24 cellular contexts compared by ENCODE assay signal in the genomic region with DNA sequence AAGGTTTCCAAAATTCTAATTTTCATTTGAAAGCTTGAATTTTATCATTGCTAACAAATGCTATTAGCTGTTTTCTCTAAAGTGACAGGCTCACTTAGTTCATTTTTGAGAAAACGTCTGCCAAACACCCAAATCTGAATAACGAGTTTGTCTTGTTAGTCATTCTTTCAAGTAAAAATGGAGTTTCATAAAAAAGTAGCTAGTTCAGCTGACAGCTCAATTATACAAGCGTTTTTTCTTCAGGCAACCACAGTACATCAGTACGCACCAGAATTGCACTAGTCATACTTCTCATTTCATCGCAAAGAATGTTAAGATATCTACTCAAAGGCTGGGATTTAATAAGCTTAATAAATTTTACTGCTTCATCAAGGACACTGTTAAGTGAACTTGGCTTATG.
"Had no signal": no experiment of that assay in that cellular context is flagged by ENCODE, and none has a peak within 500 bp of the region (broad histone marks: within the 10 kb centered on the region; RNA-seq: fewer than 3 reads in every experiment).

No MANE protein-coding gene starts in this region.

- H3K4me3 ChIP-seq: dorsolateral prefrontal cortex, gastrocnemius medialis, hepatocyte, lung, ovary, psoas muscle, right lobe of liver, smooth muscle cell, testis, tibial artery had no signal

- H3K4me1 Mint-ChIP-seq: memory B cell, natural killer cell had no signal

- H3K36me3 Mint-ChIP-seq: memory B cell, natural killer cell had no signal

- H3K9me3 ChIP-seq: gastrocnemius medialis, ovary, psoas muscle, right lobe of liver, testis, tibial artery had no signal

- H3K4me1 ChIP-seq: psoas muscle, right lobe of liver had no signal

- DNase-seq: dorsolateral prefrontal cortex; effector CD4-positive, alpha-beta T cell; gastrocnemius medialis; kidney; natural killer cell; occipital lobe; ovary; posterior cingulate gyrus; psoas muscle; retina; right lobe of liver; stimulated activated CD4-positive, alpha-beta T cell treated with anti-CD3 and anti-CD28 coated beads, Interleukin-12 subunit alpha, Interleukin-12 subunit beta, amount 100 ng/mL, for 4 hours; stimulated activated CD4-positive, alpha-beta T cell treated with anti-CD3 and anti-CD28 coated beads, Interleukin-1b, Interleukin-23, amount 100 ng/mL, for 48 hours; stimulated activated CD4-positive, alpha-beta T cell treated with anti-CD3 and anti-CD28 coated beads, Interleukin-4, amount 100 ng/mL, for 1 hour; stimulated activated CD8-positive, alpha-beta memory T cell treated with anti-CD3 and anti-CD28 coated beads, Interleukin-4, amount 100 ng/mL, for 48 hours; stimulated activated naive CD8-positive, alpha-beta T cell treated with anti-CD3 and anti-CD28 coated beads, Interleukin-15, Interleukin-2, amounts not matched to agents 100 U/mL and 50 U/mL, for 24 hours; substantia nigra; testis; tibial artery had no signal

- H3K36me3 ChIP-seq: gastrocnemius medialis, ovary, right lobe of liver, tibial artery had no signal

- H3K4me3 Mint-ChIP-seq: memory B cell, natural killer cell, type B pancreatic cell had no signal

- H3K79me2 ChIP-seq: hepatocyte had no signal

- H3K27ac ChIP-seq: dorsolateral prefrontal cortex, gastrocnemius medialis, hepatocyte, ovary, psoas muscle, right lobe of liver, testis, tibial artery had no signal

- H3K4me2 ChIP-seq: hepatocyte, smooth muscle cell had no signal

- H3K9me3 Mint-ChIP-seq: memory B cell, natural killer cell, type B pancreatic cell had no signal

- H3K27me3 ChIP-seq: dorsolateral prefrontal cortex, gastrocnemius medialis, hepatocyte, ovary, right lobe of liver, testis, tibial artery had no signal

- H3K27me3 Mint-ChIP-seq: memory B cell, type B pancreatic cell had no signal

- H2AFZ ChIP-seq: hepatocyte had no signal

- H3K27ac Mint-ChIP-seq: memory B cell, natural killer cell, type B pancreatic cell had no signal
